In the genomic region with DNA sequence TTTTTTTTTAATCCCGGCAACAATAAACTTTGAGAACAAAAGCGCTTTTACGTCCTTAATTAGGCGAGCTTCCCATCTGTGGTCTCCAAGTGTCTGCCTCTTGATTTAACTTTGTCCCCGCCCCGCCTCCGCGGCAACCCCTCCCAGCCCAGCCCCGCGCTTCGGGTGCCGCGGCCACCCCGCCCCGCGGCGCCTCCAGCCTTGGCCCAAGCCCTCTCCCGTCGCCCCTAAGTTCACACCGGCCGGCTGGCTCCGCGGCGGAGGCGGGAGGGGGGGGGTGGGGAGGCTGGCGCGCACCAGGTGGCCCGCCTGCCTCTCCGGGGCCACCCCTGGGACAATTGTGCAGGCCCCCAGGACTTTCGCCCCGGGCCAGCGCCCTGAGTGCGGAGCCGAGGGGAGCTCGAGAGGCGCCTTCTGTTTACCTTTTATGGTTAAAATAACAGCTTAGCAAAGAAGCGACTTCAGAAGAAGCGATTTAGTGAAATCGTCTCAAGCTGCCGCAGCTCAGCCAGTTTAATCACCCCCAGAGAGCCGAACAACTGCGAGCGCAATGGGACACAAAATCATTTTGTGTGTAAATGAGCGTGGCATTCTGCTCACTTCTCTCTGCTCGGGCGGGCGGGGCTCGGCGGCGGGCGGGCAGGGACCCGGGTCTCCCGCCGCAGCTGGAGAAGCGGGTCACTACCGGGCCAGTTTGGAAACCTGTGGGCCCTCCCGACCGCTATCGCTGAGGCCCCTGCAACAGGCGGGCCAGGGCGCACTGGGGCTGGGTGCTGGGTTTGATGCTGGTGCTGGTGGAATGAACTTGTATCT, we compare ENCODE assay signal across 8 cellular contexts. TPM values are rescaled to one million over a fixed set of nuclear protein-coding genes. Genes with fewer than 3 reads are reported as not detected.
DNase-seq lines count a peak whose midpoint lies in the region; ATAC-seq lines count a peak whose summit lies in the region.

No MANE protein-coding gene starts in this region.

- H3K4me3 ChIP-seq in HUES64 (ENCODE audit: low read length) (peak overlapping the region; percentile 95), rectal smooth muscle tissue (ENCODE audit: low read length) (peak overlapping the region; percentile 52)

- under 1% methylated on average over 49 of the region's 61 CpGs for WGBS in HUES64

- H3K4me3 Mint-ChIP-seq in activated naive CD8-positive, alpha-beta T cell: peak overlapping the region; percentile 81

- H3K9me3 Mint-ChIP-seq in activated naive CD8-positive, alpha-beta T cell (ENCODE audit: low read depth): no peaks in the 10 kb centered on the region

- H3K36me3 ChIP-seq in HUES64 (ENCODE audit: insufficient read depth, low read length) (peaks cover 35% of the 10 kb centered on the region), rectal smooth muscle tissue (ENCODE audit: control insufficient read depth, insufficient read depth, low read length) (no peaks in the 10 kb centered on the region)

- H3K36me3 Mint-ChIP-seq in activated naive CD8-positive, alpha-beta T cell: no peaks in the 10 kb centered on the region

- H3K9ac ChIP-seq in HUES64 (ENCODE audit: low read depth, low read length) (peak overlapping the region; percentile 91), rectal smooth muscle tissue (ENCODE audit: low read length) (peak overlapping the region; percentile 3)

- H3K4me1 ChIP-seq in HUES64 (ENCODE audit: insufficient read depth, low read length) (peaks cover 28% of the 10 kb centered on the region), rectal smooth muscle tissue (ENCODE audit: control insufficient read depth, insufficient read depth, low read length) (peaks cover 17% of the 10 kb centered on the region)

- H3K27me3 ChIP-seq in HUES64 (ENCODE audit: insufficient read depth, low read length) (no peaks in the 10 kb centered on the region), rectal smooth muscle tissue (ENCODE audit: control insufficient read depth, insufficient read depth, low read length) (no peaks in the 10 kb centered on the region)

- intact Hi-C loops in left ventricle myocardium superior (cut with micrococcal nuclease): no loop called here

- ATAC-seq in left ventricle myocardium superior (peak; percentile 61), HG03354 (IDR thresholded peaks at IDR 0.05; ENCODE audit: poor library complexity, severe bottlenecking, unreplicated experiment) (no peak)

- H3K27ac ChIP-seq in HUES64 (ENCODE audit: low read depth, low read length): peak overlapping the region; percentile 94
- peak overlapping the region; percentile 81 for H3K27ac ChIP-seq in rectal smooth muscle tissue (ENCODE audit: low read depth, low read length)

- peaks cover 12% of the 10 kb centered on the region for H3K27me3 Mint-ChIP-seq in activated naive CD8-positive, alpha-beta T cell

- no peak overlapping the region for H3K27ac Mint-ChIP-seq in activated naive CD8-positive, alpha-beta T cell

- no peaks in the 10 kb centered on the region for H3K9me3 ChIP-seq in HUES64 (ENCODE audit: insufficient read depth, low read depth, low read length)

- peak; percentile 56 for DNase-seq in AG08396 (ENCODE audit: low spot score)
- DNase-seq in left ventricle myocardium superior: peak; percentile 76
- DNase-seq in activated gamma-delta T cell (lab: John Stamatoyannopoulos, UW): no peak
- no peak for DNase-seq in NCI-H1417 (lab: John Stamatoyannopoulos, UW)

- H3K4me1 Mint-ChIP-seq in activated naive CD8-positive, alpha-beta T cell (ENCODE audit: low read depth): peaks cover 2% of the 10 kb centered on the region

RNA-seq across cellular contexts. Expression of a gene that starts 1.4 kb away (rescaled TPM):
- 32.5 TPM for polyA plus RNA-seq in HUES64 (2013, experiment 1 of 2)
- polyA plus RNA-seq in HUES64 (2013, experiment 2 of 2): 30.8 TPM
- 9.6 TPM for total RNA-seq in left ventricle myocardium superior

Comparison
In these comparisons a context has a peak if more than half of its experiments do, and no peak if none do; other contexts are left out.
1. DNase-seq: peak in AG08396 (single experiment) and left ventricle myocardium superior (single experiment); none in activated gamma-delta T cell (single experiment) and NCI-H1417 (0 of 3).